Comparison of ENCODE assay signal across 10 cellular contexts in the genomic region with DNA sequence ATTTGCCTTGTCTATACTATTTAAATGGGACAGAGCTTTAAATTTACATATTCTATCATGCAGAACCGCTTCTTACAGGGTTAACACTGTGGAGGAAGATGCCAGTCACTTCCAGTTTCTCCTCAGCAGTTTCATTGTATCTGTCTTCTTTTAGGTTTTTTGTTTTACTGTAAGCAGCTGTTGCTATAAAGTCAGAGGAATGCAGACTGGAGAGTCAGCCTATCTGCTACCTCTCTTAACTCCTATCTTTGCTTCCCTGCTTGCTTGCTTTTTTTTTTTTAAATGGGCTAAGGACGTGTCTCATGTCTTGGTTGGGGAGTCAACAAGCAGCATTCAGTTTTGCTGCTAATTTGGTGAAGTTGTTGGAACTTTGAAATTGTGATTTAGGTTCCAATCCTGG. TPM values are rescaled to one million over a fixed set of nuclear protein-coding genes. Genes with fewer than 3 reads are reported as not detected.
DNase-seq lines count a peak whose midpoint lies in the region; ATAC-seq, FAIRE-seq and TF ChIP-seq lines count a peak whose summit lies in the region.
"Had no signal": no experiment of that assay in that cellular context is flagged by ENCODE, and none has a peak within 500 bp of the region (broad histone marks: within the 10 kb centered on the region; RNA-seq: fewer than 3 reads in every experiment).

No MANE protein-coding gene starts in this region.

- no peaks in the 10 kb centered on the region for H3K9me3 ChIP-seq in PC-3 (ENCODE audit: low read length)
- H3K9me3 ChIP-seq: heart left ventricle had no signal

- no peaks in the 10 kb centered on the region for H3K9me2 ChIP-seq in PC-3 (replicated peaks; ENCODE audit: low read length)

- H3K4me1 Mint-ChIP-seq in central memory CD8-positive, alpha-beta T cell = peaks cover 88% of the 10 kb centered on the region

- no peaks in the 10 kb centered on the region for H3K9me3 Mint-ChIP-seq in central memory CD8-positive, alpha-beta T cell

- H3K4me3 Mint-ChIP-seq in central memory CD8-positive, alpha-beta T cell = peak overlapping the region; percentile 3

- no peaks in the 10 kb centered on the region for H3F3A ChIP-seq in PC-3 (ENCODE audit: low read length, unreplicated experiment)

- H3K9ac ChIP-seq in PC-3 (ENCODE audit: low read length) = no peak overlapping the region

- DNase-seq in GM12891 (ENCODE audit: insufficient read length, low spot score) (no peak), PC-3 (no peak), SKM-1 treated with dmso at 0.1 percent for 144 hours (lab: John Stamatoyannopoulos, UW; ENCODE audit: unreplicated experiment) (no peak), urothelium cell line (ENCODE audit: low spot score) (no peak), glomerular visceral epithelial cell (ENCODE audit: extremely low spot score) (no peak)
- DNase-seq in central memory CD8-positive, alpha-beta T cell (ENCODE audit: low spot score in 2 of 2) = no peak
- DNase-seq: heart left ventricle, NCI-H187 had no signal

- peaks cover 4% of the 10 kb centered on the region for H3K36me3 Mint-ChIP-seq in central memory CD8-positive, alpha-beta T cell (ENCODE audit: insufficient read depth)

- H3K27me3 ChIP-seq in PC-3 (ENCODE audit: low read length) = no peaks in the 10 kb centered on the region
- H3K27me3 ChIP-seq: heart left ventricle had no signal

- intact Hi-C loops in PC-3 (cut with micrococcal nuclease) = no loop called here

- FAIRE-seq in GM12891 (lab: Jason Lieb, UNC) (peak; percentile 74), urothelium cell line (lab: Jason Lieb, UNC) (no peak)

- H3K4me1 ChIP-seq in PC-3 (ENCODE audit: insufficient read depth, low read length) = 0 out of 2 replicates have a peak, but pooled peaks cover 5% of the 10 kb centered on the region

- TF ChIP-seq POLR2A in GM12891 (IDR thresholded peaks at IDR 0.05; ENCODE audit: low read depth, low read length) = no peak

- peaks cover 100% of the 10 kb centered on the region for H3K79me2 ChIP-seq in PC-3 (ENCODE audit: low read length)

- ATAC-seq in GM19452 (IDR thresholded peaks at IDR 0.05; ENCODE audit: unreplicated experiment) (peak; percentile 87), HG03108 (IDR thresholded peaks at IDR 0.05; ENCODE audit: unreplicated experiment) (peak; percentile 82), PC-3 (no peak)
- no peak for ATAC-seq in central memory CD8-positive, alpha-beta T cell (replicated peaks; ENCODE audit: extremely low read depth, poor library complexity, severe bottlenecking)

- no peak overlapping the region for H3K27ac ChIP-seq in PC-3 (ENCODE audit: low read length)
- H3K27ac ChIP-seq: heart left ventricle had no signal

- no peak for TF ChIP-seq CTCF in PC-3 (conservative IDR thresholded peaks at IDR 0.05; ENCODE audit: low read depth, low read length)

- no peak overlapping the region for H2AFZ ChIP-seq in PC-3 (ENCODE audit: low read length)

- H3K4me3 ChIP-seq in PC-3 (ENCODE audit: low read length) = no peak overlapping the region
- H3K4me3 ChIP-seq: heart left ventricle had no signal

- no peak overlapping the region for H3K4me2 ChIP-seq in PC-3 (ENCODE audit: low read length)

- CTCF ChIA-PET in PC-3 (lab: Charles Lee) = no interaction called here

- no peak overlapping the region for H3K27ac Mint-ChIP-seq in central memory CD8-positive, alpha-beta T cell (ENCODE audit: low read depth)

- no TSS peak for BruUV-seq in PC-3 (replicated peaks; lab: Mats Ljungman, UMichigan)

- no peaks in the 10 kb centered on the region for H3K36me3 ChIP-seq in PC-3 (ENCODE audit: low read depth, low read length)
- H3K36me3 ChIP-seq: heart left ventricle had no signal

- POLR2A ChIA-PET in PC-3 (lab: Charles Lee; ENCODE audit: unreplicated experiment) = no interaction called here

- no peaks in the 10 kb centered on the region for H3K27me3 Mint-ChIP-seq in central memory CD8-positive, alpha-beta T cell

- H4K20me1 ChIP-seq in PC-3 (ENCODE audit: low read length) = peaks cover 97% of the 10 kb centered on the region

TF ChIP-seq in GM12891, 5 proteins besides CTCF, POLR2A, EP300 and RAD21:
- no peak; the same call in 1 of the 2 replicates for TF ChIP-seq SPI1 (IDR thresholded peaks at IDR 0.05; ENCODE audit: low read depth, low read length)
- TF ChIP-seq POU2F2 (IDR thresholded peaks at IDR 0.05; ENCODE audit: low read depth, low read length) = no peak
- TF ChIP-seq PAX5 (IDR thresholded peaks at IDR 0.05; ENCODE audit: insufficient read depth, low read length, severe bottlenecking) = no peak
- no peak for TF ChIP-seq TAF1 (IDR thresholded peaks at IDR 0.05; ENCODE audit: low read depth, low read length)
- TF ChIP-seq POLR2AphosphoS5 (IDR thresholded peaks at IDR 0.05; ENCODE audit: low read depth, low read length) = no peak

RNA-seq across cellular contexts. Expression of a gene that starts 8.9 kb away (rescaled TPM):
- 7.5 TPM for polyA plus RNA-seq in GM12891 (2012; ENCODE audit: low read depth, missing spikeins)
- total RNA-seq in PC-3 (2014; rRNA removed) = 16.8 and 20.6 TPM in 2 replicates

Comparison
In these comparisons a context has a peak if more than half of its experiments do, and no peak if none do; other contexts are left out.
1. ATAC-seq: peak in GM19452 (single experiment) and HG03108 (single experiment); none in central memory CD8-positive, alpha-beta T cell (single experiment) and PC-3 (single experiment).